16 cellular contexts compared by ENCODE assay signal in genomic region chr2:62663443-62663842, GRCh38. TPM values are rescaled to one million over a fixed set of nuclear protein-coding genes. Genes with fewer than 3 reads are reported as not detected.
DNase-seq lines count a peak whose midpoint lies in the region; TF ChIP-seq lines count a peak whose summit lies in the region.
"Had no signal": no experiment of that assay in that cellular context is flagged by ENCODE, and none has a peak within 500 bp of the region (broad histone marks: within the 10 kb centered on the region; RNA-seq: fewer than 3 reads in every experiment).

No MANE protein-coding gene starts in this region.

- no peak for TF ChIP-seq EP300 in stomach (IDR thresholded peaks at IDR 0.05)

- H3K4me3 ChIP-seq in astrocyte of the spinal cord (ENCODE audit: low read depth, low read length) (no peak overlapping the region), stomach (no peak overlapping the region)

- no peak for TF ChIP-seq POLR2A in stomach (IDR thresholded peaks at IDR 0.05)

- DNase-seq in GM03348 (ENCODE audit: low spot score) = peak; percentile 63
- peak; percentile 69 for DNase-seq in astrocyte of the spinal cord (ENCODE audit: low read depth, low spot score)
- DNase-seq in left kidney (ENCODE audit: low read depth, low spot score) = peak; percentile 50
- DNase-seq in stomach = no peak
- DNase-seq in activated CD4-positive, CD25-positive, alpha-beta regulatory T cell (lab: John Stamatoyannopoulos, UW) = no peak
- no peak for DNase-seq in hippocampal formation (lab: John Stamatoyannopoulos, UW)
- no peak for DNase-seq in UCSD-AML1 (lab: John Stamatoyannopoulos, UW; ENCODE audit: unreplicated experiment)
- DNase-seq in HT-29 (ENCODE audit: low spot score) = no peak
- DNase-seq: activated CD8-positive, alpha-beta T cell treated with anti-CD3 and anti-CD28 coated beads, Interleukin-2, amount 10 ng/mL, durations not matched to agents 7 days and 5 days; activated naive CD8-positive, alpha-beta T cell treated with anti-CD3 and anti-CD28 coated beads for 36 hours; CD8-positive, alpha-beta memory T cell; NCI-H1417; NCI-H526 treated with DMSO at 0.1 percent for 48 hours; nucleus accumbens; stimulated activated CD4-positive, alpha-beta T cell treated with anti-CD3 and anti-CD28 coated beads, Interleukin-2, amount 100 ng/mL, for 48 hours; SW 1271 had no signal

- no peaks in the 10 kb centered on the region for H3K27me3 ChIP-seq in stomach

- H3K9me3 ChIP-seq in stomach = no peaks in the 10 kb centered on the region

- intact Hi-C loops in stomach (cut with DNase I; ENCODE audit: low total_unique reads) = no loop called here

- H3K36me3 ChIP-seq in stomach = no peaks in the 10 kb centered on the region

- no peak for TF ChIP-seq CTCF in astrocyte of the spinal cord (IDR thresholded peaks at IDR 0.05; ENCODE audit: low read depth, low read length)
- no peak for TF ChIP-seq CTCF in stomach (IDR thresholded peaks at IDR 0.05)

- peaks cover 0 to 61% (median 32%) of the 10 kb centered on the region in 4 donors for H3K4me1 ChIP-seq in stomach

- in situ Hi-C loops in astrocyte of the spinal cord (cut with HindIII; ENCODE audit: low sequenced_read_pairs) = no loop called here

- peak overlapping the region in 4 of 5 donors; percentile 22 to 60 (median 48) for H3K27ac ChIP-seq in stomach

RNA-seq across cellular contexts. Expression of gene EHBP1, which starts 42.1 kb away (rescaled TPM):
- total RNA-seq in stomach = 100 to 1,000 TPM in 3 of 5 donors, 10 to 100 TPM in 2; 18.0 to 142 (median 107) TPM
- polyA plus RNA-seq in stomach = 10 to 100 TPM; 10.2 to 23.1 (median 17.6) TPM
- 14.2 and 25.2 TPM in 2 replicates for total RNA-seq in HT-29 (2014; rRNA removed; shearing (Covaris generic))

Comparison
In these comparisons a context has a peak if more than half of its experiments do, and no peak if none do; other contexts are left out.
1. DNase-seq: peak in GM03348 (single experiment), astrocyte of the spinal cord (single experiment) and left kidney (single experiment); none in stomach (single experiment), activated CD4-positive, CD25-positive, alpha-beta regulatory T cell (0 of 4), hippocampal formation (0 of 2), UCSD-AML1 (single experiment) and HT-29 (single experiment).